ENCODE assay signal across 8 cellular contexts in the genomic region with DNA sequence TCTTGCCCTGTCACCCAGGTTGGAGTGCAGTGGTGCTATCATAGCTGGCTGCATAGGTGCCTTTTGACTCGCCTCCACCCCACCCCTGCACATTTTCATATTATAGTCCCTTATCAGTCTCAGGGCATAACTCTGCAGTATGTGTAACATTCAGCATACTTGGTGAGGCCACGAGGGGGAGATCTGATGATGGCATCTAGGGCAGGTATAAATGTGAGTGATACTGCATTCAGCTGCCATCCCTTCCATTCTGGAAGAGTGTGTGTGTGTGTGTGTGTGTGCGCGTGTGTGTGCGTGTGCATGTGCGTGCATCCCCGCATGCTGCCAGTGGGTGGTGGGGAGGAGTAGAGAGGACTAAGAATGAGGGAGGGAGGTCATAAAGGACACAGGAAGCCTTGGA.
DNase-seq lines count a peak whose midpoint lies in the region; ATAC-seq and TF ChIP-seq lines count a peak whose summit lies in the region.

No MANE protein-coding gene starts in this region.

- H3K27ac ChIP-seq in CD4-positive, CD25-positive, alpha-beta regulatory T cell (ENCODE audit: insufficient read depth, low read length, poor library complexity, severe bottlenecking): no peak overlapping the region
- H3K27ac ChIP-seq in HEK293 (ENCODE audit: extremely low read depth, low read depth, low read length) (no peak overlapping the region), foreskin keratinocyte (peak overlapping the region; percentile 76)

- H3K36me3 ChIP-seq in CD4-positive, CD25-positive, alpha-beta regulatory T cell (ENCODE audit: control insufficient read depth, insufficient read depth, low read length): no peaks in the 10 kb centered on the region
- H3K36me3 ChIP-seq in HEK293 (ENCODE audit: control insufficient read depth in 2 of 2, insufficient read depth in 1 of 2, low read length in 2 of 2): no peaks in the 10 kb centered on the region; a peak in 1 of 3 replicates

- no peaks in the 10 kb centered on the region for H3K9me3 ChIP-seq in CD4-positive, CD25-positive, alpha-beta regulatory T cell (ENCODE audit: control insufficient read depth in 2 of 2, low read length in 2 of 2)
- H3K9me3 ChIP-seq in HEK293 (ENCODE audit: control insufficient read depth, insufficient read depth, low read depth, low read length): no peaks in the 10 kb centered on the region

- peak overlapping the region in 2 of 4 donors; percentile 4 to 28 for H3K4me3 Mint-ChIP-seq in CD4-positive, CD25-positive, alpha-beta regulatory T cell
- H3K4me3 Mint-ChIP-seq in activated CD4-positive, alpha-beta T cell treated with anti-CD3 and anti-CD28 coated beads for 36 hours: no peak overlapping the region
- H3K4me3 Mint-ChIP-seq in stimulated activated naive CD8-positive, alpha-beta T cell treated with anti-CD3 and anti-CD28 coated beads, Interleukin-15, Interleukin-2, amounts not matched to agents 100 ng/mL and 50 ng/mL, for 24 hours: peak overlapping the region; percentile 33

- peaks cover 8% of the 10 kb centered on the region for H3K36me3 Mint-ChIP-seq in CD4-positive, CD25-positive, alpha-beta regulatory T cell
- H3K36me3 Mint-ChIP-seq in activated CD4-positive, alpha-beta T cell treated with anti-CD3 and anti-CD28 coated beads for 36 hours (ENCODE audit: low read depth): peaks cover 30% of the 10 kb centered on the region
- peaks cover 21% of the 10 kb centered on the region for H3K36me3 Mint-ChIP-seq in stimulated activated naive CD8-positive, alpha-beta T cell treated with anti-CD3 and anti-CD28 coated beads, Interleukin-15, Interleukin-2, amounts not matched to agents 100 ng/mL and 50 ng/mL, for 24 hours (ENCODE audit: low read depth)

- peaks cover 8% of the 10 kb centered on the region for H3K4me1 ChIP-seq in CD4-positive, CD25-positive, alpha-beta regulatory T cell (ENCODE audit: control insufficient read depth, insufficient read depth, low read length, poor library complexity, severe bottlenecking)
- H3K4me1 ChIP-seq in HEK293 (ENCODE audit: control insufficient read depth, insufficient read depth, low read length) (peaks cover 51% of the 10 kb centered on the region), foreskin keratinocyte (peaks cover 41% of the 10 kb centered on the region)

- POLR2A ChIA-PET in HEK293 (lab: Yijun Ruan, JAX): no interaction called here
- POLR2A ChIA-PET in activated CD4-positive, alpha-beta T cell treated with anti-CD3 and anti-CD28 coated beads for 36 hours (lab: Charles Lee): no interaction called here

- intact Hi-C loops in activated CD4-positive, alpha-beta T cell treated with anti-CD3 and anti-CD28 coated beads for 36 hours (cut with DNase I, micrococcal nuclease): loop anchor here (1.0 to 5.0 kb wide), 3 partner anchors 40 to 115 kb away; no protein-coding TSS in a partner anchor

- no peaks in the 10 kb centered on the region for H3K9me3 Mint-ChIP-seq in CD4-positive, CD25-positive, alpha-beta regulatory T cell
- H3K9me3 Mint-ChIP-seq in activated CD4-positive, alpha-beta T cell treated with anti-CD3 and anti-CD28 coated beads for 36 hours (ENCODE audit: low read depth): no peaks in the 10 kb centered on the region
- no peaks in the 10 kb centered on the region for H3K9me3 Mint-ChIP-seq in stimulated activated naive CD8-positive, alpha-beta T cell treated with anti-CD3 and anti-CD28 coated beads, Interleukin-15, Interleukin-2, amounts not matched to agents 100 ng/mL and 50 ng/mL, for 24 hours

- H3K4me3 ChIP-seq in CD4-positive, CD25-positive, alpha-beta regulatory T cell (ENCODE audit: low read depth, low read length): no peak overlapping the region
- no peak overlapping the region for H3K4me3 ChIP-seq in HEK293 (ENCODE audit: low read depth, low read length)

- peak in 2 of 3 donors; percentile 31 to 74 for DNase-seq in CD4-positive, CD25-positive, alpha-beta regulatory T cell
- DNase-seq in activated CD4-positive, alpha-beta T cell treated with anti-CD3 and anti-CD28 coated beads for 36 hours: peak; percentile 73
- no peak for DNase-seq in foreskin keratinocyte
- DNase-seq in cortex of kidney (lab: John Stamatoyannopoulos, UW): no peak

- H3K4me1 Mint-ChIP-seq in CD4-positive, CD25-positive, alpha-beta regulatory T cell: peaks cover 44 to 80% (median 61%) of the 10 kb centered on the region in 4 donors
- H3K4me1 Mint-ChIP-seq in activated CD4-positive, alpha-beta T cell treated with anti-CD3 and anti-CD28 coated beads for 36 hours: peaks cover 91% of the 10 kb centered on the region
- H3K4me1 Mint-ChIP-seq in stimulated activated naive CD8-positive, alpha-beta T cell treated with anti-CD3 and anti-CD28 coated beads, Interleukin-15, Interleukin-2, amounts not matched to agents 100 ng/mL and 50 ng/mL, for 24 hours (ENCODE audit: low read depth): peaks cover 99% of the 10 kb centered on the region

- H3K27me3 ChIP-seq in CD4-positive, CD25-positive, alpha-beta regulatory T cell (ENCODE audit: control insufficient read depth, insufficient read depth, low read length): no peaks in the 10 kb centered on the region
- H3K27me3 ChIP-seq in foreskin keratinocyte: no peaks in the 10 kb centered on the region

- ATAC-seq in CD4-positive, CD25-positive, alpha-beta regulatory T cell (ENCODE audit: low read depth in 2 of 2): peak; percentile 73 to 74
- peak; percentile 68 for ATAC-seq in activated CD4-positive, alpha-beta T cell treated with anti-CD3 and anti-CD28 coated beads for 36 hours
- ATAC-seq in foreskin keratinocyte: peak; percentile 40
- no peak for ATAC-seq in GM19324 (IDR thresholded peaks at IDR 0.05; ENCODE audit: low FRiP score, unreplicated experiment)
- no peak for ATAC-seq in GM19023 (IDR thresholded peaks at IDR 0.05; ENCODE audit: unreplicated experiment)

- H3K27ac Mint-ChIP-seq in CD4-positive, CD25-positive, alpha-beta regulatory T cell: peak overlapping the region in 2 of 3 donors; percentile 4 to 34
- peak overlapping the region; percentile 59 for H3K27ac Mint-ChIP-seq in activated CD4-positive, alpha-beta T cell treated with anti-CD3 and anti-CD28 coated beads for 36 hours
- H3K27ac Mint-ChIP-seq in stimulated activated naive CD8-positive, alpha-beta T cell treated with anti-CD3 and anti-CD28 coated beads, Interleukin-15, Interleukin-2, amounts not matched to agents 100 ng/mL and 50 ng/mL, for 24 hours: peak overlapping the region; percentile 64

- no peaks in the 10 kb centered on the region for H3K27me3 Mint-ChIP-seq in CD4-positive, CD25-positive, alpha-beta regulatory T cell
- no peaks in the 10 kb centered on the region for H3K27me3 Mint-ChIP-seq in activated CD4-positive, alpha-beta T cell treated with anti-CD3 and anti-CD28 coated beads for 36 hours
- H3K27me3 Mint-ChIP-seq in stimulated activated naive CD8-positive, alpha-beta T cell treated with anti-CD3 and anti-CD28 coated beads, Interleukin-15, Interleukin-2, amounts not matched to agents 100 ng/mL and 50 ng/mL, for 24 hours: no peaks in the 10 kb centered on the region

- peak; percentile 95 for TF ChIP-seq CTCF in HEK293 (tag by site-specific recombination; IDR thresholded peaks at IDR 0.05)
- peak; percentile 57 for TF ChIP-seq CTCF in foreskin keratinocyte (conservative IDR thresholded peaks at IDR 0.05)

- CTCF ChIA-PET in HEK293 (lab: Yijun Ruan, JAX): interaction anchor here (0.6 to 2.2 kb wide), 13 partner anchors 16 to 1116 kb away, joined by 3 to 5 read pairs (median 3); no protein-coding TSS in a partner anchor
- CTCF ChIA-PET in activated CD4-positive, alpha-beta T cell treated with anti-CD3 and anti-CD28 coated beads for 36 hours (lab: Charles Lee): interaction anchor here (0.8 to 1.4 kb wide), 5 partner anchors 11 to 150 kb away, joined by 3 to 4 read pairs (median 3); no protein-coding TSS in a partner anchor

TF ChIP-seq in HEK293, 187 proteins besides CTCF, POLR2A, EP300 and RAD21 (continues in another document):
- peak; percentile 92 for TF ChIP-seq ZFHX2 (tag by site-specific recombination; conservative IDR thresholded peaks at IDR 0.05)
- TF ChIP-seq ZNF600 (tag by site-specific recombination; IDR thresholded peaks at IDR 0.05): peak; percentile 79; the same call in 1 of the 2 replicates
- no peak for TF ChIP-seq KLF9 (tag by site-specific recombination; IDR thresholded peaks at IDR 0.05; ENCODE audit: low read depth)
- TF ChIP-seq EGR2 (tag by site-specific recombination; IDR thresholded peaks at IDR 0.05; ENCODE audit: low read depth): peak; percentile 90
- TF ChIP-seq ZNF664 (tag by site-specific recombination; IDR thresholded peaks at IDR 0.05): no peak
- TF ChIP-seq ZNF529 (tag by site-specific recombination; IDR thresholded peaks at IDR 0.05; ENCODE audit: insufficient replicate concordance): no peak
- TF ChIP-seq, protein P1, sequence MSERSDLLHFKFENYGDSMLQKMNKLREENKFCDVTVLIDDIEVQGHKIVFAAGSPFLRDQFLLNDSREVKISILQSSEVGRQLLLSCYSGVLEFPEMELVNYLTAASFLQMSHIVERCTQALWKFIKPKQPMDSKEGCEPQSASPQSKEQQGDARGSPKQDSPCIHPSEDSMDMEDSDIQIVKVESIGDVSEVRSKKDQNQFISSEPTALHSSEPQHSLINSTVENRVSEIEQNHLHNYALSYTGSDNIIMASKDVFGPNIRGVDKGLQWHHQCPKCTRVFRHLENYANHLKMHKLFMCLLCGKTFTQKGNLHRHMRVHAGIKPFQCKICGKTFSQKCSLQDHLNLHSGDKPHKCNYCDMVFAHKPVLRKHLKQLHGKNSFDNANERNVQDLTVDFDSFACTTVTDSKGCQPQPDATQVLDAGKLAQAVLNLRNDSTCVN (tag by site-specific recombination; optimal IDR thresholded peaks at IDR 0.05): peak; percentile 63
- TF ChIP-seq ZNF624 (tag by site-specific recombination; IDR thresholded peaks at IDR 0.05): no peak
- TF ChIP-seq, protein P2, sequence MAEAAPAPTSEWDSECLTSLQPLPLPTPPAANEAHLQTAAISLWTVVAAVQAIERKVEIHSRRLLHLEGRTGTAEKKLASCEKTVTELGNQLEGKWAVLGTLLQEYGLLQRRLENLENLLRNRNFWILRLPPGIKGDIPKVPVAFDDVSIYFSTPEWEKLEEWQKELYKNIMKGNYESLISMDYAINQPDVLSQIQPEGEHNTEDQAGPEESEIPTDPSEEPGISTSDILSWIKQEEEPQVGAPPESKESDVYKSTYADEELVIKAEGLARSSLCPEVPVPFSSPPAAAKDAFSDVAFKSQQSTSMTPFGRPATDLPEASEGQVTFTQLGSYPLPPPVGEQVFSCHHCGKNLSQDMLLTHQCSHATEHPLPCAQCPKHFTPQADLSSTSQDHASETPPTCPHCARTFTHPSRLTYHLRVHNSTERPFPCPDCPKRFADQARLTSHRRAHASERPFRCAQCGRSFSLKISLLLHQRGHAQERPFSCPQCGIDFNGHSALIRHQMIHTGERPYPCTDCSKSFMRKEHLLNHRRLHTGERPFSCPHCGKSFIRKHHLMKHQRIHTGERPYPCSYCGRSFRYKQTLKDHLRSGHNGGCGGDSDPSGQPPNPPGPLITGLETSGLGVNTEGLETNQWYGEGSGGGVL (tag by site-specific recombination; IDR thresholded peaks at IDR 0.05): peak; percentile 84
- peak; percentile 64 for TF ChIP-seq ZNF654 (tag by site-specific recombination; IDR thresholded peaks at IDR 0.05; ENCODE audit: low read depth)
- TF ChIP-seq ZBTB20 (tag by site-specific recombination; IDR thresholded peaks at IDR 0.05): 0 out of 2 replicates have a peak, but pooled peaks have one; percentile 38
- TF ChIP-seq WT1 (tag by site-specific recombination; IDR thresholded peaks at IDR 0.05): peak; percentile 35; the same call in 1 of the 2 replicates

Comparison
In these comparisons a context has a peak if more than half of its experiments do, and no peak if none do; other contexts are left out.
1. ATAC-seq: peak in CD4-positive, CD25-positive, alpha-beta regulatory T cell (2 of 2), activated CD4-positive, alpha-beta T cell treated with anti-CD3 and anti-CD28 coated beads for 36 hours (single experiment) and foreskin keratinocyte (single experiment); none in GM19324 (single experiment) and GM19023 (single experiment).
2. DNase-seq: peak in CD4-positive, CD25-positive, alpha-beta regulatory T cell (2 of 3) and activated CD4-positive, alpha-beta T cell treated with anti-CD3 and anti-CD28 coated beads for 36 hours (single experiment); none in foreskin keratinocyte (0 of 2) and cortex of kidney (single experiment).
3. Peak in every context shown above with its lines, with median percentiles within 50 percentile points of each other: H3K27ac Mint-ChIP-seq.